28 cellular contexts compared by ENCODE assay signal in the genomic region with DNA sequence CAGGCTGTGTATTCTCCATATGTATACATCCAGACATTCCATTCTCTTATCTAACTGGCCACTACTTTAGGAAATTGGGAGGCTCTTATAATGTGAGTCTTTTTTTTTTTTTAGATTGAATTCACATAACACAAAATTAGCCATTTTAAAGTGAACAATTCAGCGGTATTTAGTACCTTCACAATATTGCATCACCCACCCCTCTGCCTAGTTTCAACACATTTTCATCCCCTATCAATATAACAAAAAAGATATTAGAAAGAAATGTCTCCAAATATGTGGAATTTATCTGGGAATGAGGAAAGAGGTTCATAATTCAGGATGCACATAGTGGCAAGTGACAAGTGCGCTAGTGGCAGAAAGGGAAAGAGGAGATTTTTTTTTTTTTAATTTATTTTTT.
"Had no signal": no experiment of that assay in that cellular context is flagged by ENCODE, and none has a peak within 500 bp of the region (broad histone marks: within the 10 kb centered on the region; RNA-seq: fewer than 3 reads in every experiment).

No MANE protein-coding gene starts in this region.

- H3K27ac Mint-ChIP-seq: stimulated activated effector memory CD8-positive, alpha-beta T cell treated with anti-CD3 and anti-CD28 coated beads, Interleukin-12 subunit alpha, Interleukin-12 subunit beta, amount 100 ng/mL, for 72 hours; stimulated activated memory B cell treated with anti-CD40 and anti-IgM and Interleukin-4, amounts not matched to agents 10 μg/mL and 1 μg/mL and 100 μg/mL, for 72 hours; stimulated activated naive B cell treated with anti-CD40 and anti-IgM and Interleukin-4, amounts not matched to agents 10 μg/mL and 1 μg/mL and 100 μg/mL, for 72 hours; stimulated activated naive CD8-positive, alpha-beta T cell treated with anti-CD3 and anti-CD28 coated beads, Interleukin-15, amount 100 ng/mL, for 72 hours; stimulated activated naive CD8-positive, alpha-beta T cell treated with anti-CD3 and anti-CD28 coated beads, Interleukin-15, Interleukin-2, amounts not matched to agents 100 ng/mL and 50 ng/mL, for 24 hours; type B pancreatic cell had no signal

- FAIRE-seq: urothelium cell line had no signal

- H3K36me3 Mint-ChIP-seq: stimulated activated effector memory CD8-positive, alpha-beta T cell treated with anti-CD3 and anti-CD28 coated beads, Interleukin-12 subunit alpha, Interleukin-12 subunit beta, amount 100 ng/mL, for 72 hours; stimulated activated memory B cell treated with anti-CD40 and anti-IgM and Interleukin-4, amounts not matched to agents 10 μg/mL and 1 μg/mL and 100 μg/mL, for 72 hours; stimulated activated naive B cell treated with anti-CD40 and anti-IgM and Interleukin-4, amounts not matched to agents 10 μg/mL and 1 μg/mL and 100 μg/mL, for 72 hours; type B pancreatic cell had no signal

- DNase-seq: stimulated activated CD4-positive, alpha-beta T cell treated with anti-CD3 and anti-CD28 coated beads, Interleukin-2, amount 100 ng/mL, for 24 hours; stimulated activated CD4-positive, alpha-beta T cell treated with anti-CD3 and anti-CD28 coated beads, Interleukin-2, amount 100 ng/mL, for 48 hours; stimulated activated CD4-positive, alpha-beta T cell treated with anti-CD3 and anti-CD28 coated beads, Interleukin-4, amount 100 ng/mL, for 1 hour; stimulated activated CD4-positive, alpha-beta T cell treated with anti-CD3 and anti-CD28 coated beads, Interleukin-4, amount 100 ng/mL, for 24 hours; stimulated activated CD8-positive, alpha-beta memory T cell treated with anti-CD3 and anti-CD28 coated beads, Interleukin-4, amount 100 ng/mL, for 48 hours; stimulated activated naive B cell treated with anti-CD40 and anti-IgM and Interleukin-4, amounts not matched to agents 10 μg/mL and 1 μg/mL and 100 μg/mL, for 72 hours; stimulated activated naive CD4-positive, alpha-beta T cell; stimulated activated naive CD4-positive, alpha-beta T cell treated with Interleukin-2 at 50 U/mL for 16 hours; stimulated activated naive CD8-positive, alpha-beta T cell treated with anti-CD3 and anti-CD28 coated beads, Interleukin-15, amount 100 ng/mL, for 72 hours; stimulated activated naive CD8-positive, alpha-beta T cell treated with anti-CD3 and anti-CD28 coated beads, Interleukin-15, Interleukin-2, amounts not matched to agents 100 U/mL and 50 U/mL, for 24 hours; stomach; substantia nigra; testis; thyroid gland; tibial artery; transverse colon; upper lobe of left lung; upper lobe of right lung; uterus had no signal

- H3K4me3 Mint-ChIP-seq: stimulated activated effector memory CD8-positive, alpha-beta T cell treated with anti-CD3 and anti-CD28 coated beads, Interleukin-12 subunit alpha, Interleukin-12 subunit beta, amount 100 ng/mL, for 72 hours; stimulated activated memory B cell treated with anti-CD40 and anti-IgM and Interleukin-4, amounts not matched to agents 10 μg/mL and 1 μg/mL and 100 μg/mL, for 72 hours; stimulated activated naive B cell treated with anti-CD40 and anti-IgM and Interleukin-4, amounts not matched to agents 10 μg/mL and 1 μg/mL and 100 μg/mL, for 72 hours; stimulated activated naive CD8-positive, alpha-beta T cell treated with anti-CD3 and anti-CD28 coated beads, Interleukin-15, amount 100 ng/mL, for 72 hours; stimulated activated naive CD8-positive, alpha-beta T cell treated with anti-CD3 and anti-CD28 coated beads, Interleukin-15, Interleukin-2, amounts not matched to agents 100 ng/mL and 50 ng/mL, for 24 hours; type B pancreatic cell had no signal

- H3K27me3 ChIP-seq: stomach, suprapubic skin, testis, thyroid gland, tibial artery, tibial nerve, transverse colon, upper lobe of left lung, upper lobe of right lung, uterus, vagina had no signal

- H3K27ac ChIP-seq: stomach, suprapubic skin, testis, thyroid gland, tibial artery, tibial nerve, transverse colon, upper lobe of left lung, upper lobe of right lung, uterus, vagina had no signal

- ATAC-seq: stimulated activated effector memory CD8-positive, alpha-beta T cell treated with anti-CD3 and anti-CD28 coated beads, Interleukin-12 subunit alpha, Interleukin-12 subunit beta, amount 100 ng/mL, for 72 hours; stimulated activated naive B cell treated with anti-CD40 and anti-IgM and Interleukin-4, amounts not matched to agents 10 μg/mL and 1 μg/mL and 100 μg/mL, for 72 hours; stimulated activated naive CD8-positive, alpha-beta T cell treated with anti-CD3 and anti-CD28 coated beads, Interleukin-15, amount 100 ng/mL, for 72 hours; stimulated activated naive CD8-positive, alpha-beta T cell treated with anti-CD3 and anti-CD28 coated beads, Interleukin-15, Interleukin-2, amounts not matched to agents 100 U/mL and 50 U/mL, for 24 hours; upper lobe of right lung had no signal

- H3K9me3 ChIP-seq: suprapubic skin, testis, thoracic aorta, thyroid gland, tibial artery, tibial nerve, transverse colon, upper lobe of left lung, upper lobe of right lung, uterus, vagina had no signal

- H3K4me3 ChIP-seq: stomach, suprapubic skin, testis, thoracic aorta, thyroid gland, tibial artery, tibial nerve, transverse colon, upper lobe of left lung, upper lobe of right lung, uterus, vagina had no signal

- H3K4me1 Mint-ChIP-seq: stimulated activated effector memory CD8-positive, alpha-beta T cell treated with anti-CD3 and anti-CD28 coated beads, Interleukin-12 subunit alpha, Interleukin-12 subunit beta, amount 100 ng/mL, for 72 hours; stimulated activated naive CD8-positive, alpha-beta T cell treated with anti-CD3 and anti-CD28 coated beads, Interleukin-15, amount 100 ng/mL, for 72 hours had no signal

- H3K4me1 ChIP-seq: suprapubic skin, testis, thyroid gland, tibial nerve, transverse colon, upper lobe of left lung, upper lobe of right lung, uterus, vagina had no signal

- H3K27me3 Mint-ChIP-seq: stimulated activated naive B cell treated with anti-CD40 and anti-IgM and Interleukin-4, amounts not matched to agents 10 μg/mL and 1 μg/mL and 100 μg/mL, for 72 hours; stimulated activated naive CD8-positive, alpha-beta T cell treated with anti-CD3 and anti-CD28 coated beads, Interleukin-15, Interleukin-2, amounts not matched to agents 100 ng/mL and 50 ng/mL, for 24 hours had no signal

- H3K36me3 ChIP-seq: stomach, suprapubic skin, thoracic aorta, thyroid gland, tibial artery, tibial nerve, transverse colon, upper lobe of left lung, upper lobe of right lung, uterus, vagina had no signal

- H3K9me3 Mint-ChIP-seq: stimulated activated memory B cell treated with anti-CD40 and anti-IgM and Interleukin-4, amounts not matched to agents 10 μg/mL and 1 μg/mL and 100 μg/mL, for 72 hours; stimulated activated naive CD8-positive, alpha-beta T cell treated with anti-CD3 and anti-CD28 coated beads, Interleukin-15, Interleukin-2, amounts not matched to agents 100 ng/mL and 50 ng/mL, for 24 hours had no signal
